ENCODE assay signal across 34 cellular contexts in genomic region chr9:89024727-89025126, GRCh38. TPM values are rescaled to one million over a fixed set of nuclear protein-coding genes. Genes with fewer than 3 reads are reported as not detected.
"Had no signal": no experiment of that assay in that cellular context is flagged by ENCODE, and none has a peak within 500 bp of the region (broad histone marks: within the 10 kb centered on the region; RNA-seq: fewer than 3 reads in every experiment).

No MANE protein-coding gene starts in this region.

- DNase-seq: activated CD4-positive, alpha-beta memory T cell treated with anti-CD3 and anti-CD28 coated beads, Interleukin-2, amount 10 ng/mL, durations not matched to agents 7 days and 5 days; activated CD4-positive, alpha-beta T cell treated with anti-CD3 and anti-CD28 coated beads for 1 hour; activated CD4-positive, alpha-beta T cell treated with anti-CD3 and anti-CD28 coated beads for 36 hours; activated CD4-positive, alpha-beta T cell treated with anti-CD3 and anti-CD28 coated beads for 48 hours; activated CD4-positive, alpha-beta T cell treated with anti-CD3 and anti-CD28 coated beads, Interleukin-2, amount 10 ng/mL, durations not matched to agents 7 days and 5 days; activated CD4-positive, alpha-beta T cell treated with anti-CD3 and anti-CD28 coated beads, Interleukin-2, amount 50 U/mL, for 48 hours; activated CD4-positive, CD25-positive, alpha-beta regulatory T cell; activated CD8-positive, alpha-beta memory T cell treated with anti-CD3 and anti-CD28 coated beads for 24 hours; activated CD8-positive, alpha-beta memory T cell treated with anti-CD3 and anti-CD28 coated beads, Interleukin-2, amount 10 ng/mL, durations not matched to agents 7 days and 5 days; activated CD8-positive, alpha-beta memory T cell treated with anti-CD3 and anti-CD28 coated beads, Interleukin-2, amount 50 U/mL, for 48 hours; activated CD8-positive, alpha-beta T cell treated with anti-CD3 and anti-CD28 coated beads, Interleukin-2, amount 10 ng/mL, durations not matched to agents 7 days and 5 days; activated effector memory CD4-positive, alpha-beta T cell treated with Interleukin-2 at 50 U/mL for 16 hours; activated gamma-delta T cell; activated naive CD4-positive, alpha-beta T cell treated with anti-CD3 and anti-CD28 coated beads, Interleukin-2, amount 10 ng/mL, durations not matched to agents 7 days and 5 days; activated naive CD4-positive, alpha-beta T cell treated with Interleukin-2 at 50 U/mL for 16 hours; activated naive CD8-positive, alpha-beta T cell treated with anti-CD3 and anti-CD28 coated beads, Interleukin-2, amount 10 ng/mL, durations not matched to agents 7 days and 5 days; activated naive CD8-positive, alpha-beta T cell treated with anti-CD3 and anti-CD28 coated beads, Interleukin-2, amount 50 U/mL, for 24 hours; activated T-cell treated with anti-CD3 and anti-CD28 coated beads, Interleukin-2, amount 50 U/mL, for 24 hours; activated T-cell treated with anti-CD3 and anti-CD28 coated beads, Interleukin-2, amount 50 U/mL, for 48 hours; amniotic stem cell; aorta; body of pancreas; brain microvascular endothelial cell; caudate nucleus; cerebellar nuclear complex; T-cell; T-helper 17 cell; T-helper 9 cell; WERI-Rb-1 had no signal

- H3K4me3 ChIP-seq: body of pancreas, breast epithelium had no signal

- H3K27ac ChIP-seq: body of pancreas, WERI-Rb-1 had no signal

- H3K4me1 ChIP-seq: body of pancreas had no signal

- H3K27me3 ChIP-seq: body of pancreas, brain microvascular endothelial cell, breast epithelium had no signal

- H3K36me3 ChIP-seq: breast epithelium, WERI-Rb-1 had no signal

- H3K9me3 ChIP-seq: body of pancreas had no signal

- FAIRE-seq: astrocyte, TTC549 had no signal

- ATAC-seq: activated CD4-positive, alpha-beta T cell treated with anti-CD3 and anti-CD28 coated beads for 36 hours; activated CD4-positive, CD25-positive, alpha-beta regulatory T cell treated with anti-CD3 and anti-CD28 coated beads, Interleukin-2, amount 50 U/mL, for 24 hours; activated CD8-positive, alpha-beta memory T cell treated with anti-CD3 and anti-CD28 coated beads, Interleukin-2, amount 10 ng/mL, durations not matched to agents 7 days and 5 days; activated CD8-positive, alpha-beta T cell treated with anti-CD3 and anti-CD28 coated beads, Interleukin-2, amount 10 ng/mL, durations not matched to agents 7 days and 5 days; activated naive CD8-positive, alpha-beta T cell treated with anti-CD3 and anti-CD28 coated beads, Interleukin-2, amount 50 U/mL, for 24 hours; body of pancreas; T-cell; T-helper 17 cell; WTC11 had no signal

RNA-seq across cellular contexts. Expression of gene S1PR3, which starts 33.5 kb away (rescaled TPM):
- total RNA-seq: activated CD4-positive, alpha-beta memory T cell treated with anti-CD3 and anti-CD28 coated beads, Interleukin-2, amount 10 ng/mL, durations not matched to agents 7 days and 5 days; activated CD8-positive, alpha-beta T cell treated with anti-CD3 and anti-CD28 coated beads, Interleukin-2, amount 10 ng/mL, durations not matched to agents 7 days and 5 days had no signal
